In the genomic region with DNA sequence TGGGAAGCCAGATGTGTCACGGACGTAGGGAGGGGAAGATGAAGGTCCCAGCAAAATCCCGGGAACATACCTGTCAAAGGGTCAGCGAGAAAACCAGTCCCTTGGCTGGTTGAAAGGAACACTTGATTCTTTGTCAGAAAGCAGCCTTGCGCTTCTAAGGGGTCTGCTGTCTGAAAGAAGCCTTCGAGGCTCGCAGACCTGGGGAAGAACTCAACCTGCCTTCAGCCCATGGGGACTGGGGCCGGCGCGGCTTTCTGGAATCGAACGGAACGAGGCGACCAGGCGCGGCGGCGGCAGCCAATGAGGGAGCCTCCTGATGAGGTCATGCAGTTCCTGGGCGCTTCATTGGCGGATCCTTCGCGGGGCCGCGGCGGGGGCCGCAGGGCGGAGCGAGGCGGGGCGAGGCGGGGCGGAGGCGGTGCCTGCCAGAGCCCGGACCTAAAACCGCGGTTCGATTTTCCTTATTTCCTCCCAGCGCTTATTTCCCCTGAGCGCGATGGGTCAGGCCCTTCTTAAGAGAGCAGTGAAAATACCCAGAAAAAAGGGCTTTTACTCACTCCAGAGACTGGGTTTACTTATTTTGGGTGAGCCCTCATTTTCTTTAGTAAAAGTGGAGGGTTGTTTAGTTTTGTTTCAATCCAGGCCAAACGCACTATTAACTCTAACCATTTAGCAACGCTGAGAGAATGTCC, we compare ENCODE assay signal across 8 cellular contexts. TPM values are rescaled to one million over a fixed set of nuclear protein-coding genes. Genes with fewer than 3 reads are reported as not detected.
A peak's percentile ranks its signal among the peaks of the same experiment; 100 is the strongest.
DNase-seq lines count a peak whose midpoint lies in the region; ATAC-seq and TF ChIP-seq lines count a peak whose summit lies in the region.

No MANE protein-coding gene starts in this region.

- peaks cover 0 to 5% of the 10 kb centered on the region in 2 donors for H3K9me3 ChIP-seq in CD4-positive, alpha-beta memory T cell (ENCODE audit: control insufficient read depth in 1 of 2, low read length in 2 of 2)
- peaks cover 7% of the 10 kb centered on the region for H3K9me3 ChIP-seq in mesodermal cell (ENCODE audit: control insufficient read depth, low read length)

- intact Hi-C loops in CD4-positive, alpha-beta memory T cell (cut with micrococcal nuclease), result loop anchor here (1.0 to 5.0 kb wide), 3 partner anchors 70 to 1214 kb away; partner anchors contain the start of gene TRIP11

- H3K4me1 ChIP-seq in CD4-positive, alpha-beta memory T cell (ENCODE audit: insufficient read depth, low read length), result peaks cover 20% of the 10 kb centered on the region
- H3K4me1 ChIP-seq in mesodermal cell (ENCODE audit: control insufficient read depth, insufficient read depth, low read length, poor library complexity, severe bottlenecking), result no peaks in the 10 kb centered on the region

- POLR2A ChIA-PET in CD4-positive, alpha-beta memory T cell (lab: Charles Lee; ENCODE audit: partially characterized antibody), result interaction anchor here (0.9 to 1.2 kb wide), 5 partner anchors 12 to 572 kb away, joined by 3 to 5 read pairs (median 3); partner anchors contain the start of gene PSMC1

- 2 to 8% methylated on average over 34 to 40 of the region's 42 CpGs for WGBS in mesodermal cell (ENCODE audit: insufficient coverage in 2 of 2), 2 experiments

- peaks cover 8 to 28% (median 18%) of the 10 kb centered on the region in 4 donors for H3K4me1 Mint-ChIP-seq in CD4-positive, alpha-beta memory T cell
- H3K4me1 Mint-ChIP-seq in endothelial cell (ENCODE audit: unreplicated experiment), result peaks cover 9% of the 10 kb centered on the region

- no peaks in the 10 kb centered on the region for H3K36me3 ChIP-seq in CD4-positive, alpha-beta memory T cell (ENCODE audit: insufficient read depth, low read length)
- no peaks in the 10 kb centered on the region for H3K36me3 ChIP-seq in mesodermal cell (ENCODE audit: control insufficient read depth, insufficient read depth, low read length)

- CTCF ChIA-PET in CD4-positive, alpha-beta memory T cell (lab: Charles Lee; ENCODE audit: partially characterized antibody), result no interaction called here

- no peaks in the 10 kb centered on the region for H3K27me3 Mint-ChIP-seq in CD4-positive, alpha-beta memory T cell
- peaks cover 5% of the 10 kb centered on the region for H3K27me3 Mint-ChIP-seq in endothelial cell (ENCODE audit: unreplicated experiment)

- peaks cover 0 to 5% of the 10 kb centered on the region in 2 donors for H3K36me3 Mint-ChIP-seq in CD4-positive, alpha-beta memory T cell
- H3K36me3 Mint-ChIP-seq in endothelial cell (ENCODE audit: low read depth, unreplicated experiment), result peaks cover 4% of the 10 kb centered on the region

- H3K4me3 Mint-ChIP-seq in CD4-positive, alpha-beta memory T cell, result peak overlapping the region; percentile 79 to 92 (median 84)
- H3K4me3 Mint-ChIP-seq in endothelial cell (ENCODE audit: unreplicated experiment), result no peak overlapping the region

- no peak for TF ChIP-seq CTCF in endothelial cell (IDR thresholded peaks at IDR 0.05; ENCODE audit: unreplicated experiment)

- peak overlapping the region; percentile 82 to 96 (median 94) for H3K27ac Mint-ChIP-seq in CD4-positive, alpha-beta memory T cell
- peak overlapping the region; percentile 64 for H3K27ac Mint-ChIP-seq in endothelial cell (ENCODE audit: unreplicated experiment)

- peaks cover 0 to 14% (median 12%) of the 10 kb centered on the region in 8 donors for H3K9me3 Mint-ChIP-seq in CD4-positive, alpha-beta memory T cell
- H3K9me3 Mint-ChIP-seq in endothelial cell (ENCODE audit: unreplicated experiment), result no peaks in the 10 kb centered on the region

- peak; percentile 99 for ATAC-seq in GM21360 (IDR thresholded peaks at IDR 0.05; ENCODE audit: unreplicated experiment)

- peak overlapping the region; percentile 57 for H3K27ac ChIP-seq in CD4-positive, alpha-beta memory T cell (ENCODE audit: low read depth, low read length)
- H3K27ac ChIP-seq in mesodermal cell (ENCODE audit: low read depth, low read length, severe bottlenecking), result no peak overlapping the region

- DNase-seq in CD4-positive, alpha-beta memory T cell, result peak; percentile 86 to 91 (median 88)
- peak; percentile 60 for DNase-seq in HS-27A (ENCODE audit: low read depth)
- DNase-seq in NK-92 (lab: John Stamatoyannopoulos, UW; ENCODE audit: unreplicated experiment), result peak; percentile 52
- DNase-seq in activated CD8-positive, alpha-beta memory T cell treated with anti-CD3 and anti-CD28 coated beads, Interleukin-2, amount 50 U/mL, for 48 hours, result peak; percentile 95
- peak; percentile 91 for DNase-seq in endothelial cell (ENCODE audit: low spot score)
- peak; percentile 82 for DNase-seq in stimulated activated CD8-positive, alpha-beta memory T cell treated with anti-CD3 and anti-CD28 coated beads, Interleukin-15, amount 100 ng/mL, for 1 hour (ENCODE audit: low read depth)

- peak overlapping the region; percentile 55 to 71 for H3K4me3 ChIP-seq in CD4-positive, alpha-beta memory T cell (ENCODE audit: low read length in 2 of 2)
- H3K4me3 ChIP-seq in mesodermal cell (ENCODE audit: extremely low read depth, insufficient read depth, low read length, poor library complexity, severe bottlenecking), result peak overlapping the region; percentile 26

- H3K27me3 ChIP-seq in CD4-positive, alpha-beta memory T cell (ENCODE audit: insufficient read depth, low read length), result no peaks in the 10 kb centered on the region

RNA-seq across cellular contexts. Expression of gene TTC7B, which starts 11.8 kb away (rescaled TPM):
- total RNA-seq in CD4-positive, alpha-beta memory T cell, result 1 to 10 TPM in 1 of 2 experiments, under 1 TPM in 1; 0.30 to 1.5 TPM
- polyA plus RNA-seq in CD4-positive, alpha-beta memory T cell, result 1 to 10 TPM in 1 of 2 donors, not detected in 1; 1.9 TPM
- total RNA-seq in endothelial cell (ENCODE audit: unreplicated experiment), result 93.5 TPM
- polyA plus RNA-seq in mesodermal cell (2013, experiment 1 of 2), result 71.0 TPM
- polyA plus RNA-seq in mesodermal cell (2013, experiment 2 of 2), result 57.2 TPM

Comparison
In these comparisons a context has a peak if more than half of its experiments do, and no peak if none do; other contexts are left out.
1. RNA of gene TTC7B, which starts 11.8 kb away (total RNA-seq): 93.5 TPM in endothelial cell (single experiment); 0.30 to 1.5 TPM in CD4-positive, alpha-beta memory T cell; every median in the first group is over 10 times any median in the second.
2. Peak in every context shown above with its lines, with median percentiles within 50 percentile points of each other: DNase-seq.